8 cellular contexts compared by ENCODE assay signal in genomic region chr11:62855571-62856332, GRCh38. TPM values are rescaled to one million over a fixed set of nuclear protein-coding genes. Genes with fewer than 3 reads are reported as not detected.
DNase-seq lines count a peak whose midpoint lies in the region; TF ChIP-seq lines count a peak whose summit lies in the region.

No MANE protein-coding gene starts in this region.

- no peaks in the 10 kb centered on the region for H3K9me3 Mint-ChIP-seq in activated naive CD4-positive, alpha-beta T cell treated with anti-CD3 and anti-CD28 coated beads, Interleukin-2, amount 10 ng/mL, durations not matched to agents 7 days and 5 days

- peaks cover 44% of the 10 kb centered on the region for H3K36me3 Mint-ChIP-seq in activated naive CD4-positive, alpha-beta T cell treated with anti-CD3 and anti-CD28 coated beads, Interleukin-2, amount 10 ng/mL, durations not matched to agents 7 days and 5 days

- H3K4me3 Mint-ChIP-seq in activated naive CD4-positive, alpha-beta T cell treated with anti-CD3 and anti-CD28 coated beads, Interleukin-2, amount 10 ng/mL, durations not matched to agents 7 days and 5 days, result peak overlapping the region; percentile 99

- H3K27ac Mint-ChIP-seq in activated naive CD4-positive, alpha-beta T cell treated with anti-CD3 and anti-CD28 coated beads, Interleukin-2, amount 10 ng/mL, durations not matched to agents 7 days and 5 days, result peak overlapping the region; percentile 96

- in situ Hi-C loops in SK-MEL-5 (cut with HindIII; ENCODE audit: low pct_unique_long_range_greater_than_20kb, low sequenced_read_pairs), result no loop called here

- H3K4me1 Mint-ChIP-seq in activated naive CD4-positive, alpha-beta T cell treated with anti-CD3 and anti-CD28 coated beads, Interleukin-2, amount 10 ng/mL, durations not matched to agents 7 days and 5 days, result peaks cover 75% of the 10 kb centered on the region

- peak; percentile 71 for DNase-seq in GM04503 (ENCODE audit: low read depth)
- DNase-seq in HFF-Myc (ENCODE audit: extremely low read depth, low read depth), result peak; percentile 98
- DNase-seq in NAMALWA (ENCODE audit: low spot score), result peak; percentile 99
- peak; percentile 94 for DNase-seq in SK-MEL-5 (ENCODE audit: low read depth, low spot score)
- peak; percentile 98 for DNase-seq in activated naive CD4-positive, alpha-beta T cell treated with anti-CD3 and anti-CD28 coated beads, Interleukin-2, amount 10 ng/mL, durations not matched to agents 7 days and 5 days
- DNase-seq in germinal center (ENCODE audit: low spot score), result peak; percentile 96
- DNase-seq in occipital lobe (lab: John Stamatoyannopoulos, UW), result peak; percentile 93

- peaks cover 4% of the 10 kb centered on the region for H3K27me3 Mint-ChIP-seq in activated naive CD4-positive, alpha-beta T cell treated with anti-CD3 and anti-CD28 coated beads, Interleukin-2, amount 10 ng/mL, durations not matched to agents 7 days and 5 days

- H3K27ac ChIP-seq in temporal lobe (ENCODE audit: low read depth, low read length), result peak overlapping the region; percentile 85

- TF ChIP-seq CTCF in HFF-Myc (IDR thresholded peaks at IDR 0.05; ENCODE audit: low read depth, low read length, missing control alignments), result no peak

- peak overlapping the region; percentile 98 for H3K4me3 ChIP-seq in HFF-Myc (replicated peaks; ENCODE audit: low read depth, low read length)

- CTCF ChIA-PET in activated naive CD4-positive, alpha-beta T cell treated with anti-CD3 and anti-CD28 coated beads, Interleukin-2, amount 10 ng/mL, durations not matched to agents 7 days and 5 days (lab: Charles Lee), result interaction anchor here (0.8 to 1.9 kb wide), 6 partner anchors 13 to 212 kb away, joined by 3 to 8 read pairs (median 3); partner anchors contain the start of genes SLC3A2 and TMEM179B

RNA-seq across cellular contexts. Expression of gene WDR74, which starts 16.4 kb away (rescaled TPM):
- total RNA-seq in SK-MEL-5 (2014; rRNA removed; shearing (Covaris generic)), result 61.2 and 61.4 TPM in 2 replicates
- 49.7 and 62.2 TPM in 2 replicates for polyA plus RNA-seq in SK-MEL-5 (2015; cell fraction: cytosol; rRNA removed)
- polyA plus RNA-seq in SK-MEL-5 (2015; cell fraction: nucleus; rRNA removed), result 134 and 151 TPM in 2 replicates
- total RNA-seq in occipital lobe, result 47.9 TPM
- total RNA-seq in temporal lobe, result 28.8 TPM

RNA-seq across cellular contexts. Expression of gene TEX54, which starts 23.1 kb away (rescaled TPM):
- total RNA-seq in SK-MEL-5 (2014; rRNA removed; shearing (Covaris generic)), result not detected in 2 replicates
- not detected in 2 replicates for polyA plus RNA-seq in SK-MEL-5 (2015; cell fraction: cytosol; rRNA removed)
- polyA plus RNA-seq in SK-MEL-5 (2015; cell fraction: nucleus; rRNA removed), result not detected in 2 replicates
- not detected for total RNA-seq in occipital lobe
- total RNA-seq in temporal lobe, result not detected

RNA-seq across cellular contexts. Expression of gene STX5, which starts 23.9 kb away (rescaled TPM):
- total RNA-seq in SK-MEL-5 (2014; rRNA removed; shearing (Covaris generic)), result 16.1 and 18.1 TPM in 2 replicates
- 19.4 and 21.1 TPM in 2 replicates for polyA plus RNA-seq in SK-MEL-5 (2015; cell fraction: cytosol; rRNA removed)
- 26.5 and 29.1 TPM in 2 replicates for polyA plus RNA-seq in SK-MEL-5 (2015; cell fraction: nucleus; rRNA removed)
- 32.8 TPM for total RNA-seq in occipital lobe
- 27.3 TPM for total RNA-seq in temporal lobe

RNA-seq across cellular contexts. Expression of gene SLC3A2, which starts 24.9 kb away (rescaled TPM):
- total RNA-seq in SK-MEL-5 (2014; rRNA removed; shearing (Covaris generic)), result 734 and 765 TPM in 2 replicates
- polyA plus RNA-seq in SK-MEL-5 (2015; cell fraction: cytosol; rRNA removed), result 651 and 675 TPM in 2 replicates
- polyA plus RNA-seq in SK-MEL-5 (2015; cell fraction: nucleus; rRNA removed), result 631 and 764 TPM in 2 replicates
- 87.3 TPM for total RNA-seq in occipital lobe
- 66.9 TPM for total RNA-seq in temporal lobe

RNA-seq across cellular contexts. Expression of gene NXF1, which starts 50.5 kb away (rescaled TPM):
- 11.4 and 16.3 TPM in 2 replicates for total RNA-seq in SK-MEL-5 (2014; rRNA removed; shearing (Covaris generic))
- 35.8 and 36.6 TPM in 2 replicates for polyA plus RNA-seq in SK-MEL-5 (2015; cell fraction: cytosol; rRNA removed)
- 167 and 206 TPM in 2 replicates for polyA plus RNA-seq in SK-MEL-5 (2015; cell fraction: nucleus; rRNA removed)
- total RNA-seq in occipital lobe (13.1 TPM), temporal lobe (17.5 TPM)

Comparison
In these comparisons a context has a peak if more than half of its experiments do, and no peak if none do; other contexts are left out.
1. Peak in every context shown above with its lines: DNase-seq, H3K4me3 ChIP-seq and H3K27ac ChIP-seq.